In the genomic region with DNA sequence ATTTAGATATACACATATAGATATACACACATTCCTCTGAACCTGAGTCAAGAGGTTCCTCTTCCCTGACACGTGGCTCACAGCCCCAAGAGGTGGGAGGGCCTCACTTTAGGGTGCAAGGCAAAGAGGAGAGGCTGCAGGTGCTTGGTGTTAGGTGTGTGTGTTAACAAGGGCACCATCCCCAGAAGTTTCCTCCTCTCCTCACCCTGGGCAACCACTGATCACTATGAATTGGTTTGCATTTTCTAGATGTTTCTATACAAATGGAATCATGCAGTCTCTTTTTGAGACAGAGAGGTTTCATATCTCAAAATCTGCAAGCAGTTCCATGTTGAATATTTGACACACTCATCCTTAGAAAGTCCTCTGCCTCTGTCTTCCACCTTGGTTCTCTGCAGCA, we compare ENCODE assay signal across 25 cellular contexts.
"Had no signal": no experiment of that assay in that cellular context is flagged by ENCODE, and none has a peak within 500 bp of the region (broad histone marks: within the 10 kb centered on the region; RNA-seq: fewer than 3 reads in every experiment).

No MANE protein-coding gene starts in this region.

- H3K27ac Mint-ChIP-seq: natural killer cell; nephron; neural progenitor cell; stimulated activated effector memory CD8-positive, alpha-beta T cell treated with anti-CD3 and anti-CD28 coated beads, Interleukin-12 subunit alpha, Interleukin-12 subunit beta, amount 100 ng/mL, for 72 hours; stimulated activated naive B cell treated with anti-CD40 and anti-IgM and Interleukin-4, amounts not matched to agents 10 μg/mL and 1 μg/mL and 100 μg/mL, for 72 hours; stimulated activated naive CD8-positive, alpha-beta T cell treated with anti-CD3 and anti-CD28 coated beads, Interleukin-15, Interleukin-2, amounts not matched to agents 100 ng/mL and 50 ng/mL, for 24 hours had no signal

- H3K4me1 Mint-ChIP-seq: natural killer cell; stimulated activated naive B cell treated with anti-CD40 and anti-IgM and Interleukin-4, amounts not matched to agents 10 μg/mL and 1 μg/mL and 100 μg/mL, for 72 hours had no signal

- H3K4me3 Mint-ChIP-seq: natural killer cell; nephron; neural progenitor cell; stimulated activated effector memory CD8-positive, alpha-beta T cell treated with anti-CD3 and anti-CD28 coated beads, Interleukin-12 subunit alpha, Interleukin-12 subunit beta, amount 100 ng/mL, for 72 hours; stimulated activated naive B cell treated with anti-CD40 and anti-IgM and Interleukin-4, amounts not matched to agents 10 μg/mL and 1 μg/mL and 100 μg/mL, for 72 hours; stimulated activated naive CD8-positive, alpha-beta T cell treated with anti-CD3 and anti-CD28 coated beads, Interleukin-15, Interleukin-2, amounts not matched to agents 100 ng/mL and 50 ng/mL, for 24 hours had no signal

- H3K27me3 ChIP-seq: neural progenitor cell, ovary, right lobe of liver, sigmoid colon, stomach, thyroid gland, tibial nerve, uterus had no signal

- H3K36me3 Mint-ChIP-seq: natural killer cell; neural progenitor cell; stimulated activated effector memory CD8-positive, alpha-beta T cell treated with anti-CD3 and anti-CD28 coated beads, Interleukin-12 subunit alpha, Interleukin-12 subunit beta, amount 100 ng/mL, for 72 hours; stimulated activated naive B cell treated with anti-CD40 and anti-IgM and Interleukin-4, amounts not matched to agents 10 μg/mL and 1 μg/mL and 100 μg/mL, for 72 hours had no signal

- H3K4me1 ChIP-seq: parathyroid adenoma, psoas muscle, sigmoid colon, thyroid gland, tibial nerve, upper lobe of right lung, uterus had no signal

- H3K9me3 Mint-ChIP-seq: natural killer cell; nephron; stimulated activated effector memory CD8-positive, alpha-beta T cell treated with anti-CD3 and anti-CD28 coated beads, Interleukin-12 subunit alpha, Interleukin-12 subunit beta, amount 100 ng/mL, for 72 hours; stimulated activated naive B cell treated with anti-CD40 and anti-IgM and Interleukin-4, amounts not matched to agents 10 μg/mL and 1 μg/mL and 100 μg/mL, for 72 hours; stimulated activated naive CD8-positive, alpha-beta T cell treated with anti-CD3 and anti-CD28 coated beads, Interleukin-15, Interleukin-2, amounts not matched to agents 100 ng/mL and 50 ng/mL, for 24 hours had no signal

- ATAC-seq: natural killer cell; psoas muscle; right cardiac atrium; right lobe of liver; stimulated activated effector memory CD8-positive, alpha-beta T cell treated with anti-CD3 and anti-CD28 coated beads, Interleukin-12 subunit alpha, Interleukin-12 subunit beta, amount 100 ng/mL, for 72 hours; upper lobe of right lung had no signal

- H3K27me3 Mint-ChIP-seq: stimulated activated naive CD8-positive, alpha-beta T cell treated with anti-CD3 and anti-CD28 coated beads, Interleukin-15, Interleukin-2, amounts not matched to agents 100 ng/mL and 50 ng/mL, for 24 hours had no signal

- H3K27ac ChIP-seq: neural progenitor cell, ovary, parathyroid adenoma, psoas muscle, right lobe of liver, sigmoid colon, stomach, thoracic aorta, thyroid gland, tibial nerve, upper lobe of right lung, uterus had no signal

- DNase-seq: natural killer cell; occipital lobe; ovary; psoas muscle; right cardiac atrium; right lobe of liver; sigmoid colon; small intestine; stimulated activated CD4-positive, alpha-beta T cell treated with anti-CD3 and anti-CD28 coated beads, Interleukin-15, amount 100 ng/mL, for 24 hours; stimulated activated CD4-positive, alpha-beta T cell treated with anti-CD3 and anti-CD28 coated beads, Interleukin-2, amount 100 ng/mL, for 24 hours; stimulated activated CD4-positive, alpha-beta T cell treated with anti-CD3 and anti-CD28 coated beads, Interleukin-2, amount 100 ng/mL, for 48 hours; stimulated activated CD4-positive, alpha-beta T cell treated with anti-CD3 and anti-CD28 coated beads, Interleukin-4, amount 100 ng/mL, for 24 hours; stimulated activated naive B cell treated with anti-CD40 and anti-IgM and Interleukin-4, amounts not matched to agents 10 μg/mL and 1 μg/mL and 100 μg/mL, for 72 hours; stimulated activated naive CD4-positive, alpha-beta T cell treated with Interleukin-2 at 50 U/mL for 16 hours; stomach; thyroid gland; upper lobe of right lung; uterus had no signal
